13 cellular contexts compared by ENCODE assay signal in genomic region chr10:99859585-99859984, GRCh38.
DNase-seq lines count a peak whose midpoint lies in the region; FAIRE-seq and TF ChIP-seq lines count a peak whose summit lies in the region.
"Had no signal": no experiment of that assay in that cellular context is flagged by ENCODE, and none has a peak within 500 bp of the region (broad histone marks: within the 10 kb centered on the region; RNA-seq: fewer than 3 reads in every experiment).

No MANE protein-coding gene starts in this region.

- no peaks in the 10 kb centered on the region for H3K79me1 ChIP-seq in mesenchymal stem cell (replicated peaks; ENCODE audit: low read length, poor library complexity, severe bottlenecking)

- H3K18ac ChIP-seq in mesenchymal stem cell (ENCODE audit: low read depth in 1 of 2, low read length in 2 of 2): no peak overlapping the region

- no peak overlapping the region for H2BK5ac ChIP-seq in mesenchymal stem cell (ENCODE audit: low read depth, low read length, poor library complexity, severe bottlenecking)

- no peak overlapping the region for H2BK12ac ChIP-seq in mesenchymal stem cell (ENCODE audit: low read length in 2 of 2)

- H2AFZ ChIP-seq in OCI-LY1 (ENCODE audit: low read length): no peak overlapping the region
- no peak overlapping the region for H2AFZ ChIP-seq in mesenchymal stem cell (ENCODE audit: low read depth, low read length)

- H3F3A ChIP-seq in OCI-LY1 (ENCODE audit: insufficient read depth, low read length): no peaks in the 10 kb centered on the region

- no peaks in the 10 kb centered on the region for H3K36me3 Mint-ChIP-seq in endothelial cell (ENCODE audit: low read depth, unreplicated experiment)

- no peak overlapping the region for H4K8ac ChIP-seq in mesenchymal stem cell (ENCODE audit: low read length)

- 56% methylated on average over 5 of the region's 5 CpGs for WGBS in mesenchymal stem cell

- peak; percentile 34 for TF ChIP-seq CTCF in OCI-LY1 (IDR thresholded peaks at IDR 0.05; ENCODE audit: low read length)
- TF ChIP-seq CTCF in endothelial cell (IDR thresholded peaks at IDR 0.05; ENCODE audit: unreplicated experiment): no peak

- H3K27ac ChIP-seq in OCI-LY1 (ENCODE audit: low read depth, low read length, poor library complexity, severe bottlenecking) (no peak overlapping the region), mesenchymal stem cell (ENCODE audit: low read length, poor library complexity, severe bottlenecking) (no peak overlapping the region)
- H3K27ac ChIP-seq: coronary artery, right lobe of liver had no signal

- H3K23ac ChIP-seq in mesenchymal stem cell (ENCODE audit: low read length in 2 of 2): no peak overlapping the region

- H3K4me3 Mint-ChIP-seq in endothelial cell (ENCODE audit: unreplicated experiment): no peak overlapping the region

- no peaks in the 10 kb centered on the region for H3K9me2 ChIP-seq in OCI-LY1 (ENCODE audit: low read depth, low read length)

- H3K27ac Mint-ChIP-seq in endothelial cell (ENCODE audit: unreplicated experiment): no peak overlapping the region

- H2BK120ac ChIP-seq in mesenchymal stem cell (ENCODE audit: low read depth, low read length): no peak overlapping the region

- H2BK15ac ChIP-seq in mesenchymal stem cell (ENCODE audit: low read depth, poor library complexity, severe bottlenecking): no peak overlapping the region

- H3K9ac ChIP-seq in OCI-LY1 (ENCODE audit: low read length) (no peak overlapping the region), mesenchymal stem cell (ENCODE audit: low read length) (no peak overlapping the region)

- H3K4ac ChIP-seq in mesenchymal stem cell (ENCODE audit: low read depth in 1 of 2, low read length in 2 of 2): no peak overlapping the region

- H3K36me3 ChIP-seq in OCI-LY1 (ENCODE audit: insufficient read depth, low read length) (no peaks in the 10 kb centered on the region), mesenchymal stem cell (ENCODE audit: control insufficient read depth in 1 of 2, insufficient read depth in 2 of 2, low read depth in 1 of 2, low read length in 2 of 2) (no peaks in the 10 kb centered on the region)
- H3K36me3 ChIP-seq: right lobe of liver had no signal

- H3K27me3 Mint-ChIP-seq in endothelial cell (ENCODE audit: unreplicated experiment): no peaks in the 10 kb centered on the region

- no peaks in the 10 kb centered on the region for H3K4me1 Mint-ChIP-seq in endothelial cell (ENCODE audit: unreplicated experiment)

- H3K4me2 ChIP-seq in OCI-LY1 (ENCODE audit: low read length) (no peak overlapping the region), mesenchymal stem cell (ENCODE audit: low read length, poor library complexity, severe bottlenecking) (no peak overlapping the region)

- H4K20me1 ChIP-seq in OCI-LY1 (ENCODE audit: insufficient read depth, low read length): no peaks in the 10 kb centered on the region

- peak; percentile 6 for DNase-seq in stimulated activated CD4-positive, alpha-beta T cell treated with anti-CD3 and anti-CD28 coated beads, Interleukin-4, amount 100 ng/mL, for 1 hour
- no peak for DNase-seq in stimulated activated CD4-positive, alpha-beta T cell treated with anti-CD3 and anti-CD28 coated beads, Interleukin-4, amount 100 ng/mL, for 4 hours
- peak; percentile 41 for DNase-seq in endothelial cell (ENCODE audit: low spot score)
- peak; percentile 46 for DNase-seq in urothelium cell line (ENCODE audit: low spot score)
- no peak for DNase-seq in stimulated activated naive CD4-positive, alpha-beta T cell treated with Interleukin-2 at 50 U/mL for 16 hours (lab: John Stamatoyannopoulos, UW)
- DNase-seq in mesenchymal stem cell: no peak
- DNase-seq in stimulated activated CD4-positive, alpha-beta T cell treated with anti-CD3 and anti-CD28 coated beads, Interleukin-1b, Interleukin-23, amount 100 ng/mL, for 48 hours: no peak
- DNase-seq: activated CD8-positive, alpha-beta memory T cell treated with anti-CD3 and anti-CD28 coated beads for 24 hours; EL; islet precursor cell; right lobe of liver had no signal

- no peak overlapping the region for H3K14ac ChIP-seq in mesenchymal stem cell (ENCODE audit: low read length in 2 of 2)

- no peak overlapping the region for H4K91ac ChIP-seq in mesenchymal stem cell (ENCODE audit: low read length)

- no peak overlapping the region for H2AK5ac ChIP-seq in mesenchymal stem cell (ENCODE audit: low read length, severe bottlenecking)

- no peak for FAIRE-seq in urothelium cell line (lab: Jason Lieb, UNC)

- H3K79me2 ChIP-seq in OCI-LY1 (ENCODE audit: insufficient read depth, low read length): no peaks in the 10 kb centered on the region

- no peak overlapping the region for H3K4me3 ChIP-seq in OCI-LY1 (ENCODE audit: low read depth, low read length, poor library complexity, severe bottlenecking)
- H3K4me3 ChIP-seq in mesenchymal stem cell (ENCODE audit: insufficient read depth in 1 of 2, low read depth in 1 of 2, low read length in 2 of 2): no peak overlapping the region
- H3K4me3 ChIP-seq: coronary artery, right lobe of liver had no signal

- no peaks in the 10 kb centered on the region for H3K27me3 ChIP-seq in OCI-LY1 (ENCODE audit: insufficient read depth, low read length)
- H3K27me3 ChIP-seq in mesenchymal stem cell (ENCODE audit: control insufficient read depth in 1 of 2, insufficient read depth in 1 of 2, low read length in 2 of 2): no peaks in the 10 kb centered on the region
- H3K27me3 ChIP-seq: right lobe of liver had no signal

- H3K4me1 ChIP-seq in OCI-LY1 (ENCODE audit: insufficient read depth, low read length, severe bottlenecking) (no peaks in the 10 kb centered on the region), mesenchymal stem cell (ENCODE audit: control insufficient read depth, insufficient read depth, low read depth, low read length) (no peaks in the 10 kb centered on the region)
- H3K4me1 ChIP-seq: right lobe of liver had no signal

- no peaks in the 10 kb centered on the region for H3K9me3 Mint-ChIP-seq in endothelial cell (ENCODE audit: unreplicated experiment)

- H3K9me3 ChIP-seq in OCI-LY1 (ENCODE audit: low read length) (no peaks in the 10 kb centered on the region), mesenchymal stem cell (ENCODE audit: control insufficient read depth, low read length) (no peaks in the 10 kb centered on the region)
- H3K9me3 ChIP-seq: right lobe of liver had no signal

Comparison
In these comparisons a context has a peak if more than half of its experiments do, and no peak if none do; other contexts are left out.
1. DNase-seq: peak in stimulated activated CD4-positive, alpha-beta T cell treated with anti-CD3 and anti-CD28 coated beads, Interleukin-4, amount 100 ng/mL, for 1 hour (single experiment), endothelial cell (single experiment) and urothelium cell line (single experiment); none in stimulated activated CD4-positive, alpha-beta T cell treated with anti-CD3 and anti-CD28 coated beads, Interleukin-4, amount 100 ng/mL, for 4 hours (0 of 2), stimulated activated naive CD4-positive, alpha-beta T cell treated with Interleukin-2 at 50 U/mL for 16 hours (single experiment), mesenchymal stem cell (single experiment) and stimulated activated CD4-positive, alpha-beta T cell treated with anti-CD3 and anti-CD28 coated beads, Interleukin-1b, Interleukin-23, amount 100 ng/mL, for 48 hours (single experiment).